Comparison of ENCODE assay signal across 1 cellular context in genomic region chr3:49512791-49513355, GRCh38.
TF ChIP-seq lines count a peak whose summit lies in the region.

No MANE protein-coding gene starts in this region.

TF ChIP-seq in HepG2, 621 proteins besides CTCF, POLR2A, EP300 and RAD21:
- TF ChIP-seq CEBPG (CRISPR knock-in tag; IDR thresholded peaks at IDR 0.05) (no peak), MAX (IDR thresholded peaks at IDR 0.05) (no peak), HES4 (CRISPR knock-in tag; IDR thresholded peaks at IDR 0.05; ENCODE audit: borderline replicate concordance) (no peak), NCOA1 (CRISPR knock-in tag; IDR thresholded peaks at IDR 0.05) (no peak), SALL2 (CRISPR knock-in tag; IDR thresholded peaks at IDR 0.05) (no peak), CCDC6 (CRISPR knock-in tag; IDR thresholded peaks at IDR 0.05) (no peak), ZNF253 (CRISPR knock-in tag; IDR thresholded peaks at IDR 0.05; ENCODE audit: borderline replicate concordance) (no peak), KLF6 (CRISPR knock-in tag; IDR thresholded peaks at IDR 0.05) (no peak), ZNF605 (CRISPR knock-in tag; IDR thresholded peaks at IDR 0.05) (no peak), CENPX (CRISPR knock-in tag; IDR thresholded peaks at IDR 0.05) (no peak), MIXL1 (CRISPR knock-in tag; IDR thresholded peaks at IDR 0.05) (no peak), KDM3A (CRISPR knock-in tag; IDR thresholded peaks at IDR 0.05; ENCODE audit: low read depth) (no peak), CENPT (CRISPR knock-in tag; IDR thresholded peaks at IDR 0.05; ENCODE audit: low read depth) (no peak), KLF12 (CRISPR knock-in tag; IDR thresholded peaks at IDR 0.05; ENCODE audit: borderline replicate concordance) (no peak), EEA1 (CRISPR knock-in tag; IDR thresholded peaks at IDR 0.05; ENCODE audit: borderline replicate concordance) (no peak)
- TF ChIP-seq, protein P1, sequence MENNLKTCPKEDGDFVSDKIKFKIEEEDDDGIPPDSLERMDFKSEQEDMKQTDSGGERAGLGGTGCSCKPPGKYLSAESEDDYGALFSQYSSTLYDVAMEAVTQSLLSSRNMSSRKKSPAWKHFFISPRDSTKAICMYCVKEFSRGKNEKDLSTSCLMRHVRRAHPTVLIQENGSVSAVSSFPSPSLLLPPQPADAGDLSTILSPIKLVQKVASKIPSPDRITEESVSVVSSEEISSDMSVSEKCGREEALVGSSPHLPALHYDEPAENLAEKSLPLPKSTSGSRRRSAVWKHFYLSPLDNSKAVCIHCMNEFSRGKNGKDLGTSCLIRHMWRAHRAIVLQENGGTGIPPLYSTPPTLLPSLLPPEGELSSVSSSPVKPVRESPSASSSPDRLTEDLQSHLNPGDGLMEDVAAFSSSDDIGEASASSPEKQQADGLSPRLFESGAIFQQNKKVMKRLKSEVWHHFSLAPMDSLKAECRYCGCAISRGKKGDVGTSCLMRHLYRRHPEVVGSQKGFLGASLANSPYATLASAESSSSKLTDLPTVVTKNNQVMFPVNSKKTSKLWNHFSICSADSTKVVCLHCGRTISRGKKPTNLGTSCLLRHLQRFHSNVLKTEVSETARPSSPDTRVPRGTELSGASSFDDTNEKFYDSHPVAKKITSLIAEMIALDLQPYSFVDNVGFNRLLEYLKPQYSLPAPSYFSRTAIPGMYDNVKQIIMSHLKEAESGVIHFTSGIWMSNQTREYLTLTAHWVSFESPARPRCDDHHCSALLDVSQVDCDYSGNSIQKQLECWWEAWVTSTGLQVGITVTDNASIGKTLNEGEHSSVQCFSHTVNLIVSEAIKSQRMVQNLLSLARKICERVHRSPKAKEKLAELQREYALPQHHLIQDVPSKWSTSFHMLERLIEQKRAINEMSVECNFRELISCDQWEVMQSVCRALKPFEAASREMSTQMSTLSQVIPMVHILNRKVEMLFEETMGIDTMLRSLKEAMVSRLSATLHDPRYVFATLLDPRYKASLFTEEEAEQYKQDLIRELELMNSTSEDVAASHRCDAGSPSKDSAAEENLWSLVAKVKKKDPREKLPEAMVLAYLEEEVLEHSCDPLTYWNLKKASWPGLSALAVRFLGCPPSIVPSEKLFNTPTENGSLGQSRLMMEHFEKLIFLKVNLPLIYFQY (CRISPR knock-in tag; IDR thresholded peaks at IDR 0.05; ENCODE audit: borderline replicate concordance) = no peak
- TF ChIP-seq, protein P2, sequence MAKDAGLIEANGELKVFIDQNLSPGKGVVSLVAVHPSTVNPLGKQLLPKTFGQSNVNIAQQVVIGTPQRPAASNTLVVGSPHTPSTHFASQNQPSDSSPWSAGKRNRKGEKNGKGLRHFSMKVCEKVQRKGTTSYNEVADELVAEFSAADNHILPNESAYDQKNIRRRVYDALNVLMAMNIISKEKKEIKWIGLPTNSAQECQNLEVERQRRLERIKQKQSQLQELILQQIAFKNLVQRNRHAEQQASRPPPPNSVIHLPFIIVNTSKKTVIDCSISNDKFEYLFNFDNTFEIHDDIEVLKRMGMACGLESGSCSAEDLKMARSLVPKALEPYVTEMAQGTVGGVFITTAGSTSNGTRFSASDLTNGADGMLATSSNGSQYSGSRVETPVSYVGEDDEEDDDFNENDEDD (CRISPR knock-in tag; IDR thresholded peaks at IDR 0.05; ENCODE audit: borderline replicate concordance) = no peak
TF ChIP-seq in HepG2: peak in this region for 0.
